ENCODE assay signal across 16 cellular contexts in genomic region chrX:30161043-30161442, GRCh38. TPM values are rescaled to one million over a fixed set of nuclear protein-coding genes. Genes with fewer than 3 reads are reported as not detected.
DNase-seq lines count a peak whose midpoint lies in the region; ATAC-seq and TF ChIP-seq lines count a peak whose summit lies in the region.
"Had no signal": no experiment of that assay in that cellular context is flagged by ENCODE, and none has a peak within 500 bp of the region (broad histone marks: within the 10 kb centered on the region; RNA-seq: fewer than 3 reads in every experiment).

No MANE protein-coding gene starts in this region.

- no peak overlapping the region for H3K27ac Mint-ChIP-seq in CD4-positive, alpha-beta T cell
- no peak overlapping the region for H3K27ac Mint-ChIP-seq in Calu3 (ENCODE audit: unreplicated experiment)
- H3K27ac Mint-ChIP-seq: CD4-positive, CD25-positive, alpha-beta regulatory T cell; GM23338 had no signal

- H3K27me3 ChIP-seq in CD4-positive, alpha-beta T cell (ENCODE audit: control insufficient read depth, insufficient read depth, low read length): no peaks in the 10 kb centered on the region

- H3K9me3 ChIP-seq in CD4-positive, alpha-beta T cell (ENCODE audit: control insufficient read depth, low read length): no peaks in the 10 kb centered on the region
- H3K9me3 ChIP-seq: HAP-1 had no signal

- POLR2A ChIA-PET in CD4-positive, alpha-beta T cell (lab: Charles Lee): no interaction called here

- no peaks in the 10 kb centered on the region for H3K9me3 Mint-ChIP-seq in CD4-positive, alpha-beta T cell
- no peaks in the 10 kb centered on the region for H3K9me3 Mint-ChIP-seq in Calu3 (ENCODE audit: low read depth, unreplicated experiment)
- H3K9me3 Mint-ChIP-seq: CD8-positive, alpha-beta memory T cell; GM23338 had no signal

- no peaks in the 10 kb centered on the region for H3K4me1 Mint-ChIP-seq in CD4-positive, alpha-beta T cell (ENCODE audit: low read depth)
- H3K4me1 Mint-ChIP-seq in Calu3 (ENCODE audit: low read depth, unreplicated experiment): no peaks in the 10 kb centered on the region
- H3K4me1 Mint-ChIP-seq: CD4-positive, CD25-positive, alpha-beta regulatory T cell; CD8-positive, alpha-beta memory T cell had no signal

- TF ChIP-seq CTCF in choroid plexus epithelial cell (conservative IDR thresholded peaks at IDR 0.05; ENCODE audit: low read depth, low read length): no peak
- no peak for TF ChIP-seq CTCF in CD4-positive, alpha-beta T cell (IDR thresholded peaks at IDR 0.05)
- no peak for TF ChIP-seq CTCF in Calu3 (IDR thresholded peaks at IDR 0.05; ENCODE audit: unreplicated experiment)

- no peak overlapping the region for H3K27ac ChIP-seq in CD4-positive, alpha-beta T cell (ENCODE audit: low read depth, low read length)
- H3K27ac ChIP-seq: C4-2B had no signal

- H3K4me3 ChIP-seq in choroid plexus epithelial cell (ENCODE audit: low read depth, low read length): no peak overlapping the region
- H3K4me3 ChIP-seq: GM23338, HAP-1 had no signal

- intact Hi-C loops in CD4-positive, alpha-beta T cell (cut with DNase I, micrococcal nuclease): no loop called here
- intact Hi-C loops in Calu3 (cut with micrococcal nuclease; ENCODE audit: unreplicated experiment): no loop called here

- DNase-seq in M059J (ENCODE audit: low read depth) (peak; percentile 46), choroid plexus epithelial cell (ENCODE audit: low read depth) (peak; percentile 13), iris pigment epithelial cell (ENCODE audit: low read depth) (peak; percentile 54), Calu3 (no peak)
- DNase-seq in CD4-positive, alpha-beta T cell: no peak
- DNase-seq: CD4-positive, CD25-positive, alpha-beta regulatory T cell; CD8-positive, alpha-beta memory T cell; DMS53; DMS79 treated with DMSO at 0.1 percent for 48 hours; GF-D8 had no signal

- BruUV-seq in Calu3 (replicated peaks; lab: Mats Ljungman, UMichigan): no TSS peak

- ATAC-seq in HG03571 (IDR thresholded peaks at IDR 0.05; ENCODE audit: unreplicated experiment): no peak
- ATAC-seq in CD4-positive, alpha-beta T cell (ENCODE audit: poor library complexity): no peak
- ATAC-seq: GM23338 had no signal

- no peaks in the 10 kb centered on the region for H3K27me3 Mint-ChIP-seq in CD4-positive, alpha-beta T cell
- no peaks in the 10 kb centered on the region for H3K27me3 Mint-ChIP-seq in Calu3 (ENCODE audit: unreplicated experiment)
- H3K27me3 Mint-ChIP-seq: CD4-positive, CD25-positive, alpha-beta regulatory T cell; CD8-positive, alpha-beta memory T cell had no signal

- no peaks in the 10 kb centered on the region for H3K36me3 Mint-ChIP-seq in CD4-positive, alpha-beta T cell (ENCODE audit: low read depth)
- no peaks in the 10 kb centered on the region for H3K36me3 Mint-ChIP-seq in Calu3 (ENCODE audit: insufficient read depth, unreplicated experiment)
- H3K36me3 Mint-ChIP-seq: CD4-positive, CD25-positive, alpha-beta regulatory T cell; CD8-positive, alpha-beta memory T cell had no signal

- CTCF ChIA-PET in CD4-positive, alpha-beta T cell (lab: Charles Lee): no interaction called here
- CTCF ChIA-PET in Calu3 (lab: Charles Lee): no interaction called here

- no peak overlapping the region for H3K4me3 Mint-ChIP-seq in CD4-positive, alpha-beta T cell
- no peak overlapping the region for H3K4me3 Mint-ChIP-seq in Calu3 (ENCODE audit: low read depth, unreplicated experiment)
- H3K4me3 Mint-ChIP-seq: CD4-positive, CD25-positive, alpha-beta regulatory T cell; CD8-positive, alpha-beta memory T cell; GM23338 had no signal

RNA-seq across cellular contexts. Expression of gene MAGEB2, which starts 54.3 kb away (rescaled TPM):
- 0.12 and 0.22 TPM in 2 replicates for total RNA-seq in M059J (2014; rRNA removed; shearing (Covaris generic))
- total RNA-seq in CD4-positive, alpha-beta T cell: not detected
- total RNA-seq in Calu3 (2022): not detected in 2 replicates
- total RNA-seq: A673; CD4-positive, CD25-positive, alpha-beta regulatory T cell; CD8-positive, alpha-beta memory T cell; G401; GM23338 had no signal

Comparison
In these comparisons a context has a peak if more than half of its experiments do, and no peak if none do; other contexts are left out.
1. DNase-seq: peak in M059J (single experiment), choroid plexus epithelial cell (single experiment) and iris pigment epithelial cell (single experiment); none in CD4-positive, alpha-beta T cell (0 of 10) and Calu3 (single experiment).